Comparison of ENCODE assay signal across 24 cellular contexts in genomic region chr20:49627329-49627761, GRCh38. TPM values are rescaled to one million over a fixed set of nuclear protein-coding genes. Genes with fewer than 3 reads are reported as not detected.
DNase-seq lines count a peak whose midpoint lies in the region; ATAC-seq, FAIRE-seq and TF ChIP-seq lines count a peak whose summit lies in the region.
"Had no signal": no experiment of that assay in that cellular context is flagged by ENCODE, and none has a peak within 500 bp of the region (broad histone marks: within the 10 kb centered on the region; RNA-seq: fewer than 3 reads in every experiment).

No MANE protein-coding gene starts in this region.

- H3K79me2 ChIP-seq in HepG2 (ENCODE audit: insufficient read depth, low read length) (no peaks in the 10 kb centered on the region), trophoblast cell (ENCODE audit: control insufficient read depth, insufficient read depth, low read length, poor library complexity) (no peaks in the 10 kb centered on the region)

- no peak overlapping the region for H4K91ac ChIP-seq in trophoblast cell (ENCODE audit: low read depth, low read length)

- H2AFZ ChIP-seq in HepG2 (ENCODE audit: low read length) (no peak overlapping the region), trophoblast cell (ENCODE audit: insufficient read depth, low read length, poor library complexity) (no peak overlapping the region)
- H2AFZ ChIP-seq: GM23248 had no signal

- H3K4me2 ChIP-seq in HepG2 (ENCODE audit: low read depth, low read length) (no peak overlapping the region), trophoblast cell (ENCODE audit: low read length) (no peak overlapping the region)

- no peaks in the 10 kb centered on the region for H4K20me1 ChIP-seq in HepG2 (ENCODE audit: insufficient read depth, low read length)

- no peak overlapping the region for H2BK12ac ChIP-seq in trophoblast cell (ENCODE audit: low read length)

- no peak overlapping the region for H4K8ac ChIP-seq in trophoblast cell (ENCODE audit: low read depth, low read length)

- H4K12ac ChIP-seq in trophoblast cell (ENCODE audit: low read depth, low read length), result no peak overlapping the region

- WGBS in HepG2 (ENCODE audit: low lambda C conversion rate), result 79% methylated on average over 6 of the region's 6 CpGs
- WGBS in right lobe of liver (ENCODE audit: insufficient coverage, low coverage, low lambda C conversion rate, missing lambda C conversion rate), result 81% methylated on average over 3 of the region's 6 CpGs
- 50 to 55% methylated on average over 6 of the region's 6 CpGs for WGBS in esophagus, 2 donors
- no CpG with 5 or more reads among the region's 6 CpGs for WGBS in trophoblast cell (ENCODE audit: extremely low coverage, insufficient coverage, insufficient read length)

- H3K27ac ChIP-seq in HepG2 (ENCODE audit: extremely low read length, insufficient read depth, low read length) (no peak overlapping the region), right lobe of liver (no peak overlapping the region), esophagus (ENCODE audit: low read depth in 2 of 2, low read length in 1 of 2) (peak overlapping the region; percentile 77 to 80), trophoblast cell (ENCODE audit: low read depth, low read length) (no peak overlapping the region), upper lobe of right lung (no peak overlapping the region)
- H3K27ac ChIP-seq: GM23248, Peyer's patch, SK-N-MC had no signal

- no peak overlapping the region for H3K14ac ChIP-seq in trophoblast cell (ENCODE audit: low read length)

- H3K9ac ChIP-seq in HepG2 (ENCODE audit: insufficient read depth, low read depth, low read length) (no peak overlapping the region), trophoblast cell (ENCODE audit: low read length) (no peak overlapping the region)
- H3K9ac ChIP-seq: GM23248 had no signal

- H3K79me1 ChIP-seq in trophoblast cell (ENCODE audit: low read length), result peaks cover 3% of the 10 kb centered on the region

- TF ChIP-seq POLR2A in HepG2 (IDR thresholded peaks at IDR 0.05; ENCODE audit: insufficient read depth in 1 of 2, low read depth in 2 of 2, low read length in 2 of 2) (no peak), right lobe of liver (IDR thresholded peaks at IDR 0.05) (no peak)

- in situ Hi-C loops in HepG2 (cut with HindIII; ENCODE audit: extremely low pct_ligation_motif_present, low pct_unique_long_range_greater_than_20kb), result no loop called here

- no TSS peak for BruUV-seq in HepG2 (replicated peaks; lab: Mats Ljungman, UMichigan)

- no peak overlapping the region for H3K4ac ChIP-seq in trophoblast cell (ENCODE audit: low read depth, low read length)

- FAIRE-seq in HepG2 (lab: Jason Lieb, UNC), result no peak
- FAIRE-seq: A204.1, D721Med, G401.6 had no signal

- H3K27me3 ChIP-seq in HepG2 (ENCODE audit: control insufficient read depth in 1 of 2, insufficient read depth in 2 of 2, low read length in 2 of 2), result no peaks in the 10 kb centered on the region
- no peaks in the 10 kb centered on the region for H3K27me3 ChIP-seq in right lobe of liver
- H3K27me3 ChIP-seq in esophagus (ENCODE audit: control insufficient read depth in 1 of 2, insufficient read depth in 2 of 2, low read length in 2 of 2), result no peaks in the 10 kb centered on the region
- H3K27me3 ChIP-seq in trophoblast cell (ENCODE audit: insufficient read depth, low read length), result no peaks in the 10 kb centered on the region
- H3K27me3 ChIP-seq in upper lobe of right lung, result no peaks in the 10 kb centered on the region
- H3K27me3 ChIP-seq: gastrocnemius medialis, Peyer's patch had no signal

- ATAC-seq in HepG2 (peak; percentile 12; the same call in 2 of the 3 replicates), right lobe of liver (no peak), upper lobe of right lung (peak; percentile 79), sciatic nerve (no peak), HG02571 (IDR thresholded peaks at IDR 0.05; ENCODE audit: unreplicated experiment) (no peak), GM18873 (IDR thresholded peaks at IDR 0.05; ENCODE audit: low FRiP score, unreplicated experiment) (no peak)
- ATAC-seq: natural killer cell, WTC11 had no signal

- H3K9me3 ChIP-seq in HepG2 (ENCODE audit: low read length) (no peaks in the 10 kb centered on the region), right lobe of liver (no peaks in the 10 kb centered on the region), esophagus (ENCODE audit: control insufficient read depth in 2 of 2, insufficient read depth in 1 of 2, low read depth in 1 of 2, low read length in 1 of 2) (no peaks in the 10 kb centered on the region), trophoblast cell (ENCODE audit: insufficient read depth, low read depth, low read length) (no peaks in the 10 kb centered on the region), upper lobe of right lung (peaks cover under 1% of the 10 kb centered on the region)
- H3K9me3 ChIP-seq: Peyer's patch had no signal

- H3K23ac ChIP-seq in trophoblast cell (ENCODE audit: low read length), result no peak overlapping the region

- H3K18ac ChIP-seq in trophoblast cell (ENCODE audit: low read length), result no peak overlapping the region

- POLR2A ChIA-PET in HepG2 (lab: Yijun Ruan, JAX), result interaction anchor here (0.7 to 1.8 kb wide), 2 partner anchors 13 to 44 kb away, joined by 3 to 4 read pairs; no protein-coding TSS in a partner anchor

- TF ChIP-seq CTCF in HepG2 (CRISPR knock-in tag; IDR thresholded peaks at IDR 0.05), result no peak
- TF ChIP-seq CTCF in right lobe of liver (IDR thresholded peaks at IDR 0.05), result no peak
- TF ChIP-seq CTCF in upper lobe of right lung (IDR thresholded peaks at IDR 0.05), result no peak

- H3K36me3 ChIP-seq in HepG2 (replicated peaks in 1 of 2; ENCODE audit: control insufficient read depth in 1 of 2, insufficient read depth in 2 of 2, low read length in 2 of 2), result no peaks in the 10 kb centered on the region; a peak in 1 of 5 replicates
- H3K36me3 ChIP-seq in right lobe of liver, result no peaks in the 10 kb centered on the region
- peaks cover 0 to 7% of the 10 kb centered on the region in 2 donors for H3K36me3 ChIP-seq in esophagus (ENCODE audit: control insufficient read depth in 2 of 2, insufficient read depth in 2 of 2, low read length in 1 of 2)
- no peaks in the 10 kb centered on the region for H3K36me3 ChIP-seq in trophoblast cell (ENCODE audit: control insufficient read depth in 1 of 2, insufficient read depth in 2 of 2, low read length in 2 of 2)
- H3K36me3 ChIP-seq in upper lobe of right lung, result no peaks in the 10 kb centered on the region
- H3K36me3 ChIP-seq: gastrocnemius medialis, Peyer's patch had no signal

- TF ChIP-seq EP300 in HepG2 (IDR thresholded peaks at IDR 0.05; ENCODE audit: low read depth in 2 of 2, low read length in 2 of 2) (no peak), HepG2 (CRISPR knock-in tag; IDR thresholded peaks at IDR 0.05; ENCODE audit: borderline replicate concordance) (no peak)

- H2BK5ac ChIP-seq in trophoblast cell (ENCODE audit: low read depth, low read length, poor library complexity), result no peak overlapping the region

- H3K4me3 ChIP-seq in HepG2 (replicated peaks in 1 of 3; ENCODE audit: insufficient read depth in 1 of 3, low read depth in 2 of 3, low read length in 3 of 3), result no peak overlapping the region
- no peak overlapping the region for H3K4me3 ChIP-seq in right lobe of liver
- H3K4me3 ChIP-seq in esophagus (ENCODE audit: low read depth in 1 of 2, low read length in 2 of 2), result no peak overlapping the region
- no peak overlapping the region for H3K4me3 ChIP-seq in trophoblast cell (ENCODE audit: low read depth, low read length)
- H3K4me3 ChIP-seq in upper lobe of right lung, result no peak overlapping the region
- H3K4me3 ChIP-seq: gastrocnemius medialis, GM23248, Peyer's patch, SK-N-MC had no signal

- TF ChIP-seq RAD21 in HepG2 (CRISPR knock-in tag; IDR thresholded peaks at IDR 0.05), result no peak

- H3K4me1 ChIP-seq in HepG2 (ENCODE audit: insufficient read depth, low read length) (peaks cover 56% of the 10 kb centered on the region), right lobe of liver (peaks cover 0 to 25% (median 0%) of the 10 kb centered on the region in 4 donors), esophagus (ENCODE audit: control insufficient read depth in 2 of 2, insufficient read depth in 2 of 2, low read length in 1 of 2) (peaks cover 3 to 14% of the 10 kb centered on the region in 2 donors), trophoblast cell (ENCODE audit: control insufficient read depth in 1 of 2, insufficient read depth in 2 of 2, low read length in 2 of 2) (peaks cover 25 to 30% of the 10 kb centered on the region in 2 experiments), upper lobe of right lung (peaks cover 19% of the 10 kb centered on the region)

- CTCF ChIA-PET in HepG2 (lab: Yijun Ruan, JAX; ENCODE audit: low intra/inter-chr PET ratio, low total read pairs), result no interaction called here

- no peak for DNase-seq in HepG2 (ENCODE audit: low spot score)
- DNase-seq in right lobe of liver, result no peak
- DNase-seq in trophoblast cell, result peak; percentile 74 to 86
- DNase-seq in upper lobe of right lung, result peak; percentile 81
- DNase-seq in sciatic nerve (ENCODE audit: low spot score), result no peak
- DNase-seq: activated CD4-positive, alpha-beta T cell treated with anti-CD3 and anti-CD28 coated beads, Interleukin-2, amount 50 U/mL, for 48 hours; C1 segment of cervical spinal cord; erythroblast; gastrocnemius medialis; GM23248; KG1; MV-4-11; natural killer cell; NCI-H2029; NCI-H226; Peyer's patch had no signal

- intact Hi-C loops in HepG2 (cut with micrococcal nuclease; ENCODE audit: unreplicated experiment), result no loop called here
- intact Hi-C loops in right lobe of liver (cut with DNase I), result no loop called here
- intact Hi-C loops in upper lobe of right lung (cut with DNase I), result no loop called here
- intact Hi-C loops in sciatic nerve (cut with DNase I), result no loop called here

- no peak overlapping the region for H2AK5ac ChIP-seq in trophoblast cell (ENCODE audit: low read length)

- no peak overlapping the region for H2BK120ac ChIP-seq in trophoblast cell (ENCODE audit: insufficient read depth, low read length, poor library complexity)

RNA-seq across cellular contexts. Expression of gene PTGIS, which starts 59.4 kb away (rescaled TPM):
- total RNA-seq in HepG2 (2016; rRNA removed; fragmentation: Illumina TruSeq; extraction: Trizol), result not detected in 2 replicates
- total RNA-seq in HepG2 (2016; cell fraction: cytosol; rRNA removed; fragmentation: Illumina TruSeq; extraction: Trizol; ENCODE audit: low read depth), result not detected in 2 replicates
- not detected in 2 replicates for total RNA-seq in HepG2 (2016; cell fraction: insoluble cytoplasmic fraction; rRNA removed; fragmentation: Illumina TruSeq; extraction: Trizol)
- total RNA-seq in HepG2 (2016; cell fraction: membrane; rRNA removed; fragmentation: Illumina TruSeq; extraction: Trizol), result not detected in 2 replicates
- not detected in 2 replicates for total RNA-seq in HepG2 (2016; cell fraction: nucleus; rRNA removed; fragmentation: Illumina TruSeq; extraction: Trizol)
- polyA plus RNA-seq in HepG2 (2011; rRNA removed), result not detected in 2 replicates
- polyA plus RNA-seq in HepG2 (2011; cell fraction: cytosol; rRNA removed), result not detected in 2 replicates
- not detected in 2 replicates for polyA plus RNA-seq in HepG2 (2011; cell fraction: nucleus; rRNA removed)
- polyA plus RNA-seq in HepG2 (2012), result not detected in 2 replicates
- polyA plus RNA-seq in HepG2 (2016; cell fraction: cytosol; fragmentation: Illumina TruSeq; extraction: Trizol; ENCODE audit: low read depth), result not detected in 2 replicates
- not detected in 2 replicates for polyA plus RNA-seq in HepG2 (2016; cell fraction: insoluble cytoplasmic fraction; fragmentation: Illumina TruSeq; extraction: Trizol; ENCODE audit: low read depth)
- not detected in 2 replicates for polyA plus RNA-seq in HepG2 (2016; cell fraction: membrane; fragmentation: Illumina TruSeq; extraction: Trizol; ENCODE audit: low read depth)
- not detected in 2 replicates for polyA plus RNA-seq in HepG2 (2016; cell fraction: nucleus; fragmentation: Illumina TruSeq; extraction: Trizol; ENCODE audit: insufficient read depth, low read depth)
- polyA minus RNA-seq in HepG2 (2011; rRNA and poly(A)+ RNA removed; ENCODE audit: low replicate concordance), result not detected in 2 replicates
- not detected in 2 replicates for polyA minus RNA-seq in HepG2 (2011; cell fraction: cytosol; rRNA and poly(A)+ RNA removed)
- not detected in 2 replicates for polyA minus RNA-seq in HepG2 (2011; cell fraction: nucleus; rRNA and poly(A)+ RNA removed)
- 10 to 100 TPM in 5 of 6 experiments, 1 to 10 TPM in 1; 9.0 to 30.5 (median 13.7) TPM for total RNA-seq in right lobe of liver
- 1 to 10 TPM; 3.5 to 6.1 TPM for polyA plus RNA-seq in esophagus
- polyA plus RNA-seq in trophoblast cell (2013), result 11.2 and 11.8 TPM in 2 replicates
- total RNA-seq in upper lobe of right lung, result 42.1 TPM
- total RNA-seq in sciatic nerve, result 89.7 TPM
- total RNA-seq: natural killer cell had no signal

Comparison
In these comparisons a context has a peak if more than half of its experiments do, and no peak if none do; other contexts are left out.
1. ATAC-seq: peak in HepG2 (single experiment) and upper lobe of right lung (single experiment); none in right lobe of liver (0 of 4), sciatic nerve (single experiment), HG02571 (single experiment) and GM18873 (single experiment).
2. RNA of gene PTGIS, which starts 59.4 kb away (total RNA-seq): 89.7 TPM in sciatic nerve (single experiment), 42.1 TPM in upper lobe of right lung (single experiment) and 9.0 to 30.5 TPM in right lobe of liver; not detected in HepG2; every median in the first group is over 4 times any median in the second.
3. DNase-seq: peak in trophoblast cell (2 of 2) and upper lobe of right lung (single experiment); none in HepG2 (single experiment), right lobe of liver (0 of 3) and sciatic nerve (single experiment).
4. H3K27ac ChIP-seq: peak in esophagus (2 of 2); none in HepG2 (single experiment), right lobe of liver (0 of 3), trophoblast cell (single experiment) and upper lobe of right lung (single experiment).